8 cellular contexts compared by ENCODE assay signal in the genomic region with DNA sequence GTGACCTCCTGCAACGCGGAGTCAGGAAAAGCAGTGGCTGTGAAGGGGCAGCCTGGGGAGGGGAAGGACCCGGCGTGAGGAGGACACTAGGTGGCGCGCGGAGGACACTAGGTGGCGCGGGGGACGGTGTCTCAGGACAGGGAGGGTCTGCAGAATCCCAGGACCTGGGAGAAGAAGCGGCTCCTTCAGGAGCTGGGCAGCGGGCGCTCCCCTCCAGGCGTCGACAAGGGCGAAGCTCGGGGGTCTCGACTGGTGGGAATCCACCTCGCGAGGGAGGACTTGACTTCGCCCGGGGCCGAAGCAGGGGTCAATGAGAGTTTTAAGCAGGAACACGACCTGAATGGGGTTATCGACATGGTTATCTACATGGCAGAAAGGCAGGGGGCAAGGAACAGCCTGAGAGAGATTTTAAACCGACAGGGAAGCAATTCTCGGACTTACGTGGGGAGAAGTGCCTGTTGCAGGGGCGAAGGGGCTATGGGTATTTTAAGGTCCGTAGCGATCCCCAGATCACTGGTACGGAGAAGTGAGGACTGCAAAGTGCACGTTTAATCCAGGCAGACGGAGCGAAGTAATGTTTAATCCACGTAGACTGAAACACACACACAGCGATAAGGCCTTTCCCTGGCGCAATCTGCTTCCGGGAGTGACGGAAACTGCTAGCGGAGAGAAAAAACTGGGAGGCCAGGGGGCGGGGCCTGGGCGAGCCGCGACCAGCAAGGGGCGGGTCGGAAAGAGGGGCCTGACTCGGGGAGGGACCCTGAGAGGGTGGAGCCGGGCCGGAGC. TPM values are rescaled to one million over a fixed set of nuclear protein-coding genes. Genes with fewer than 3 reads are reported as not detected.
DNase-seq lines count a peak whose midpoint lies in the region; ATAC-seq, FAIRE-seq and TF ChIP-seq lines count a peak whose summit lies in the region.

A gene (minus strand): TSS at position 648 of the 786 bp plus-strand sequence. CDS start 9,426 bp downstream, outside the sequence.

- ATAC-seq in HG02798 (IDR thresholded peaks at IDR 0.05; ENCODE audit: poor library complexity, unreplicated experiment) (peak; percentile 96), heart right ventricle (peak; percentile 99 to 100 (median 100)), upper lobe of right lung (peak; percentile 100)

- H3K36me3 ChIP-seq in heart right ventricle (no peaks in the 10 kb centered on the region), upper lobe of right lung (no peaks in the 10 kb centered on the region)

- peaks cover 0 to 45% (median 0%) of the 10 kb centered on the region in 11 donors for H3K9me3 ChIP-seq in heart right ventricle
- no peaks in the 10 kb centered on the region for H3K9me3 ChIP-seq in upper lobe of right lung

- 0 to 1% methylated on average over 50 of the region's 50 CpGs for WGBS in heart right ventricle, 2 donors

- peak; percentile 91 for FAIRE-seq in GM12891 (lab: Jason Lieb, UNC)

- H3K27me3 ChIP-seq in heart right ventricle (no peaks in the 10 kb centered on the region), upper lobe of right lung (no peaks in the 10 kb centered on the region)

- peaks cover 2 to 24% (median 18%) of the 10 kb centered on the region in 9 donors for H3K4me1 ChIP-seq in heart right ventricle
- peaks cover 15% of the 10 kb centered on the region for H3K4me1 ChIP-seq in upper lobe of right lung

- peak; percentile 72 for TF ChIP-seq POLR2A in GM12891 (IDR thresholded peaks at IDR 0.05; ENCODE audit: low read depth, low read length)

- DNase-seq in GM12891 (ENCODE audit: insufficient read length, low spot score) (peak; percentile 86), NCI-H1436 treated with DMSO at 0.1 percent for 48 hours (lab: John Stamatoyannopoulos, UW) (peak; percentile 90), T-helper 1 cell (peak; percentile 92 to 98 (median 97)), amniotic epithelial cell (ENCODE audit: low read depth) (peak; percentile 93), heart right ventricle (peak; percentile 98 to 99), posterior vena cava (ENCODE audit: low spot score) (peak; percentile 99), upper lobe of right lung (peak; percentile 99)

- peak within 1 kb of the TSS; percentile 42 to 96 (median 92) for H3K27ac ChIP-seq in heart right ventricle
- H3K27ac ChIP-seq in upper lobe of right lung, result peak within 1 kb of the TSS; percentile 93

- intact Hi-C loops in heart right ventricle (cut with DNase I) (loop anchor here (1.0 to 10.0 kb wide), 11 partner anchors 31 to 101 kb away; a partner anchor contains a TSS), posterior vena cava (cut with DNase I) (loop anchor here (2.0 to 10.0 kb wide), 2 partner anchors 97 to 105 kb away; no protein-coding TSS in a partner anchor), upper lobe of right lung (cut with DNase I) (loop anchor here (5.0 kb wide), 1 partner anchor 98 kb away; no protein-coding TSS in a partner anchor)

- TF ChIP-seq CTCF in heart right ventricle (IDR thresholded peaks at IDR 0.05) (peak; percentile 62 to 95 (median 80)), upper lobe of right lung (IDR thresholded peaks at IDR 0.05) (peak; percentile 78)

- H3K4me3 ChIP-seq in heart right ventricle (peak within 1 kb of the TSS; percentile 61 to 94 (median 80)), upper lobe of right lung (peak within 1 kb of the TSS; percentile 89)

TF ChIP-seq in GM12891, 5 proteins besides CTCF, POLR2A, EP300 and RAD21:
- TF ChIP-seq POLR2AphosphoS5 (IDR thresholded peaks at IDR 0.05; ENCODE audit: low read depth, low read length), result peak; percentile 55; the same call in 1 of the 2 replicates
- TF ChIP-seq SPI1 (IDR thresholded peaks at IDR 0.05; ENCODE audit: low read depth, low read length), result no peak
- TF ChIP-seq POU2F2 (IDR thresholded peaks at IDR 0.05; ENCODE audit: low read depth, low read length), result no peak

RNA-seq across cellular contexts. Expression of the gene that starts here (rescaled TPM):
- polyA plus RNA-seq in GM12891 (2012; ENCODE audit: low read depth, missing spikeins), result 1.4 TPM
- 1 to 10 TPM; 4.9 to 8.0 (median 6.5) TPM for total RNA-seq in heart right ventricle
- polyA plus RNA-seq in heart right ventricle, result 1 to 10 TPM; 1.6 to 2.2 TPM
- total RNA-seq in posterior vena cava, result 10 to 100 TPM in 1 of 2 donors, 1 to 10 TPM in 1; 9.6 to 11.2 TPM
- 9.5 TPM for total RNA-seq in upper lobe of right lung

Comparison
In these comparisons a context has a peak if more than half of its experiments do, and no peak if none do; other contexts are left out.
1. Peak in every context shown above with its lines: DNase-seq, ATAC-seq, H3K4me3 ChIP-seq and H3K27ac ChIP-seq.